In genomic region chr11:82967381-82967780, GRCh38 we compare ENCODE assay signal across 25 cellular contexts.
"Had no signal": no experiment of that assay in that cellular context is flagged by ENCODE, and none has a peak within 500 bp of the region (broad histone marks: within the 10 kb centered on the region; RNA-seq: fewer than 3 reads in every experiment).

No MANE protein-coding gene starts in this region.

- H3K4me1 ChIP-seq: left lung, lower lobe of right lung, pancreas, prostate gland, sigmoid colon, suprapubic skin, tibial artery, uterus had no signal

- ATAC-seq: left cardiac atrium; left lung; lower lobe of right lung; naive thymus-derived CD8-positive, alpha-beta T cell; pancreas; right cardiac atrium; stimulated activated effector memory CD8-positive, alpha-beta T cell treated with anti-CD3 and anti-CD28 coated beads, Interleukin-12 subunit alpha, Interleukin-12 subunit beta, amount 100 ng/mL, for 72 hours had no signal

- H3K27ac ChIP-seq: left lung, lower lobe of right lung, pancreas, prostate gland, sigmoid colon, spleen, suprapubic skin, thoracic aorta, tibial artery, uterus had no signal

- H3K27me3 ChIP-seq: left lung, pancreas, spleen, suprapubic skin, tibial artery, uterus had no signal

- H3K36me3 ChIP-seq: left lung, lower lobe of right lung, pancreas, prostate gland, sigmoid colon, spleen, suprapubic skin, thoracic aorta, tibial artery, uterus had no signal

- FAIRE-seq: keratinocyte, pancreas, small intestine had no signal

- H3K9me3 ChIP-seq: lower lobe of right lung, pancreas, prostate gland, suprapubic skin, thoracic aorta, tibial artery, uterus had no signal

- H3K4me3 ChIP-seq: left lung, lower lobe of right lung, pancreas, prostate gland, sigmoid colon, spleen, suprapubic skin, thoracic aorta, tibial artery, uterus had no signal

- DNase-seq: hippocampal formation; kidney glomerular epithelial cell; left cardiac atrium; left lung; lower lobe of right lung; mammary epithelial cell; mesenchymal stem cell; naive thymus-derived CD8-positive, alpha-beta T cell; nucleus accumbens; pancreas; posterior cingulate gyrus; retina; right cardiac atrium; sigmoid colon; small intestine; spleen; stimulated activated CD4-positive, alpha-beta T cell treated with anti-CD3 and anti-CD28 coated beads, Interleukin-4, amount 100 ng/mL, for 24 hours; stimulated activated naive CD4-positive, alpha-beta T cell; tibial artery; uterus had no signal
